In the genomic region with DNA sequence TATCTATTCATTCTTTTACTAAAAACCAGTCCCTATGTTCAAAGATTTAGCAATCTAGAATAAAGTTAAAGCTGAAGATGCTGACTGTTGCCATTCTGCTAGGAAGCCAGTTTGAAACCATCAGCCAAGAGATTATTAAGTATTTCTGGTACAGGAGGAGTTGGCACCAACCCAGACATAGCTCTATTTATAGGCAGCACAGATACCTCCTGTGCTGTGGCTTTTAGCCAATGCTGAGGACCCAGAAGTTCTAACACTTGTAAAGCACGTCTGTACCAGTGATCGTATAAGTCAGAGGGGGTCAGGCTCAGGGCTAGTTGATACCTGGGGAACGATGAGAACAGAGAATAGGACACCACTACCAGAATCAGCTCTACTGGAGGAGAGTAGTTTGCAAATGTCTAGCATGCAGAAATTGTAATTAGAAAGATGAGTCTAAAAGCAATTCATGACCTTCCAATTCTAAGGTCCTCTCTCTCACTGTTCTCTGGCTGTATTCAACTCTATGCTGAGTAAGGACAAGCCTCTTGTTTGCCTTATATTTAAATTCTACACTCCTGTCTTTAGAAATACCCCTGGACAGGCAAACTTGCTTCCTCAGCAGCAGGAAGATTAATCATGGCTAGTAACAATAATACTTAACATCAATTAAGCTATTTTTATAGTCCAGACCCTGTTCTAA, we compare ENCODE assay signal across 14 cellular contexts.
DNase-seq lines count a peak whose midpoint lies in the region; ATAC-seq and TF ChIP-seq lines count a peak whose summit lies in the region.
"Had no signal": no experiment of that assay in that cellular context is flagged by ENCODE, and none has a peak within 500 bp of the region (broad histone marks: within the 10 kb centered on the region; RNA-seq: fewer than 3 reads in every experiment).

No MANE protein-coding gene starts in this region.

- no peak overlapping the region for H3K9ac ChIP-seq in SK-N-SH

- TF ChIP-seq CTCF in SK-N-SH (IDR thresholded peaks at IDR 0.05): no peak
- TF ChIP-seq CTCF in thyroid gland (IDR thresholded peaks at IDR 0.05): no peak
- no peak for TF ChIP-seq CTCF in mesothelial cell of epicardium (IDR thresholded peaks at IDR 0.05; ENCODE audit: unreplicated experiment)

- H3K27ac ChIP-seq in SK-N-SH (ENCODE audit: low read depth in 2 of 2, low read length in 1 of 2) (peak overlapping the region in 1 of 2 experiments; percentile 52; a peak in 1 of 4 replicates), thyroid gland (no peak overlapping the region)

- CTCF ChIA-PET in SK-N-SH (lab: Yijun Ruan, JAX): no interaction called here

- no peak overlapping the region for H3K4me3 Mint-ChIP-seq in mesothelial cell of epicardium
- H3K4me3 Mint-ChIP-seq: nephron progenitor cell; T-helper 1 cell treated with Interleukin-12 subunit alpha and Interleukin-12 subunit beta and Interleukin-4 antibody, amounts not matched to agents 30 μg/mL and 1 μg/mL, for 36 hours had no signal

- TF ChIP-seq RAD21 in SK-N-SH (IDR thresholded peaks at IDR 0.05; ENCODE audit: low read length): no peak

- H2AFZ ChIP-seq in SK-N-SH (ENCODE audit: low read depth): no peak overlapping the region

- no peaks in the 10 kb centered on the region for H3K9me3 ChIP-seq in SK-N-SH
- H3K9me3 ChIP-seq in thyroid gland: no peaks in the 10 kb centered on the region

- no peaks in the 10 kb centered on the region for H3K27me3 Mint-ChIP-seq in mesothelial cell of epicardium (ENCODE audit: low read depth)

- no peaks in the 10 kb centered on the region for H3K9me2 ChIP-seq in SK-N-SH

- H3K36me3 ChIP-seq in SK-N-SH (replicated peaks in 1 of 2; ENCODE audit: control insufficient read depth in 1 of 2, insufficient read depth in 2 of 2, low read length in 1 of 2) (no peaks in the 10 kb centered on the region), thyroid gland (no peaks in the 10 kb centered on the region)

- intact Hi-C loops in Right ventricle myocardium inferior (cut with DNase I) (loop anchor here (2.0 to 5.0 kb wide), 2 partner anchors 98 to 138 kb away; a partner anchor contains a TSS), cardiac septum (cut with DNase I) (loop anchor here (5.0 kb wide), 1 partner anchor 98 kb away; a partner anchor contains a TSS), left ventricle myocardium superior (cut with micrococcal nuclease) (no loop called here), thyroid gland (cut with DNase I) (no loop called here)

- peak; percentile 97 for ATAC-seq in Right ventricle myocardium inferior
- ATAC-seq in left ventricle myocardium superior: peak; percentile 100
- ATAC-seq in HG03521 (IDR thresholded peaks at IDR 0.05; ENCODE audit: unreplicated experiment): no peak
- ATAC-seq in HG03196 (IDR thresholded peaks at IDR 0.05; ENCODE audit: unreplicated experiment): no peak

- H3K4me2 ChIP-seq in SK-N-SH: peak overlapping the region; percentile 55

- H3K4me1 ChIP-seq in SK-N-SH (ENCODE audit: control insufficient read depth in 1 of 2, insufficient read depth in 2 of 2, low read depth in 1 of 2, low read length in 1 of 2) (peaks cover 3 to 36% of the 10 kb centered on the region in 2 experiments), thyroid gland (no peaks in the 10 kb centered on the region)

- TF ChIP-seq EP300 in SK-N-SH (IDR thresholded peaks at IDR 0.05; ENCODE audit: borderline replicate concordance in 1 of 2, low read depth in 1 of 2, low read length in 1 of 2): no peak

- H3K27ac Mint-ChIP-seq in mesothelial cell of epicardium: no peak overlapping the region
- H3K27ac Mint-ChIP-seq: nephron progenitor cell; T-helper 1 cell treated with Interleukin-12 subunit alpha and Interleukin-12 subunit beta and Interleukin-4 antibody, amounts not matched to agents 30 μg/mL and 1 μg/mL, for 36 hours had no signal

- no peaks in the 10 kb centered on the region for H3K79me2 ChIP-seq in SK-N-SH (ENCODE audit: insufficient read depth)

- no peaks in the 10 kb centered on the region for H3K36me3 Mint-ChIP-seq in mesothelial cell of epicardium

- POLR2A ChIA-PET in SK-N-SH (lab: Yijun Ruan, JAX): no interaction called here

- DNase-seq in Right ventricle myocardium inferior (ENCODE audit: missing footprints) (no peak), cardiac septum (ENCODE audit: low spot score) (no peak), SK-N-SH (peak; percentile 7), left ventricle myocardium superior (no peak), thyroid gland (peak; percentile 39 to 43), mesothelial cell of epicardium (ENCODE audit: low spot score in 2 of 2, unreplicated experiment in 2 of 2) (no peak)
- DNase-seq: GDM1; KG1; nephron progenitor cell; NK-92 treated with Interleukin-12 subunit alpha and Interleukin-12 subunit beta, amount 100 ng/mL, for 24 hours; stimulated activated CD4-positive, alpha-beta T cell treated with anti-CD3 and anti-CD28 coated beads, Interleukin-1b, Interleukin-23, amount 100 ng/mL, for 48 hours had no signal

- H3K9me3 Mint-ChIP-seq in mesothelial cell of epicardium: no peaks in the 10 kb centered on the region
- H3K9me3 Mint-ChIP-seq: nephron progenitor cell; T-helper 1 cell treated with Interleukin-12 subunit alpha and Interleukin-12 subunit beta and Interleukin-4 antibody, amounts not matched to agents 30 μg/mL and 1 μg/mL, for 36 hours had no signal

- H4K20me1 ChIP-seq in SK-N-SH (ENCODE audit: insufficient read depth): no peaks in the 10 kb centered on the region

- H3K4me1 Mint-ChIP-seq in mesothelial cell of epicardium: peaks cover 8% of the 10 kb centered on the region

- H3F3A ChIP-seq in SK-N-SH (replicated peaks; ENCODE audit: insufficient read depth): peaks cover 39% of the 10 kb centered on the region

- H3K27me3 ChIP-seq in SK-N-SH (ENCODE audit: insufficient read depth): no peaks in the 10 kb centered on the region
- H3K27me3 ChIP-seq in thyroid gland: no peaks in the 10 kb centered on the region

- no peak for TF ChIP-seq POLR2A in thyroid gland (IDR thresholded peaks at IDR 0.05)

- WGBS in SK-N-SH (ENCODE audit: low lambda C conversion rate): 38% methylated on average over 3 of the region's 3 CpGs
- WGBS in thyroid gland, 2 donors: 17 to 27% methylated on average over 3 of the region's 3 CpGs

- H3K4me3 ChIP-seq in SK-N-SH (ENCODE audit: low read depth in 2 of 2, low read length in 1 of 2): no peak overlapping the region
- H3K4me3 ChIP-seq in thyroid gland (replicated peaks in 1 of 3): no peak overlapping the region

TF ChIP-seq in SK-N-SH, 30 proteins besides CTCF, POLR2A, EP300 and RAD21:
- TF ChIP-seq, protein P1, sequence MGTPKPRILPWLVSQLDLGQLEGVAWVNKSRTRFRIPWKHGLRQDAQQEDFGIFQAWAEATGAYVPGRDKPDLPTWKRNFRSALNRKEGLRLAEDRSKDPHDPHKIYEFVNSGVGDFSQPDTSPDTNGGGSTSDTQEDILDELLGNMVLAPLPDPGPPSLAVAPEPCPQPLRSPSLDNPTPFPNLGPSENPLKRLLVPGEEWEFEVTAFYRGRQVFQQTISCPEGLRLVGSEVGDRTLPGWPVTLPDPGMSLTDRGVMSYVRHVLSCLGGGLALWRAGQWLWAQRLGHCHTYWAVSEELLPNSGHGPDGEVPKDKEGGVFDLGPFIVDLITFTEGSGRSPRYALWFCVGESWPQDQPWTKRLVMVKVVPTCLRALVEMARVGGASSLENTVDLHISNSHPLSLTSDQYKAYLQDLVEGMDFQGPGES (IDR thresholded peaks at IDR 0.05; ENCODE audit: low read depth, low read length): no peak
- TF ChIP-seq TCF12 (IDR thresholded peaks at IDR 0.05) (peak; percentile 42; the same call in 1 of the 2 replicates), NFIC (IDR thresholded peaks at IDR 0.05; ENCODE audit: borderline replicate concordance) (peak; percentile 73), MEF2A (IDR thresholded peaks at IDR 0.05; ENCODE audit: borderline replicate concordance, low read depth) (peak; percentile 76; the same call in 1 of the 2 replicates)

Comparison
In these comparisons a context has a peak if more than half of its experiments do, and no peak if none do; other contexts are left out.
1. intact Hi-C loops: an anchor here in Right ventricle myocardium inferior (2.0 to 5.0 kb wide) and cardiac septum (5.0 kb wide); none called in left ventricle myocardium superior and thyroid gland.
2. ATAC-seq: peak in Right ventricle myocardium inferior (single experiment) and left ventricle myocardium superior (single experiment); none in HG03521 (single experiment) and HG03196 (single experiment).
3. DNase-seq: peak in SK-N-SH (single experiment) and thyroid gland (2 of 2); none in Right ventricle myocardium inferior (single experiment), cardiac septum (single experiment), left ventricle myocardium superior (single experiment) and mesothelial cell of epicardium (0 of 2).